In genomic region chr3:119323401-119324107, GRCh38 we compare ENCODE assay signal across 8 cellular contexts. TPM values are rescaled to one million over a fixed set of nuclear protein-coding genes. Genes with fewer than 3 reads are reported as not detected.
A peak's percentile ranks its signal among the peaks of the same experiment; 100 is the strongest.
DNase-seq lines count a peak whose midpoint lies in the region; ATAC-seq and TF ChIP-seq lines count a peak whose summit lies in the region.

No MANE protein-coding gene starts in this region.

- peaks cover 29% of the 10 kb centered on the region for H3K36me3 Mint-ChIP-seq in endothelial cell (ENCODE audit: low read depth, unreplicated experiment)

- TF ChIP-seq CTCF in endothelial cell (IDR thresholded peaks at IDR 0.05; ENCODE audit: unreplicated experiment) (no peak), ovary (IDR thresholded peaks at IDR 0.05) (no peak)

- peaks cover 71% of the 10 kb centered on the region for H3K4me1 Mint-ChIP-seq in endothelial cell (ENCODE audit: unreplicated experiment)

- H3K9me3 ChIP-seq in BLaER1 treated with 17β-estradiol and CSF1 and Interleukin-3, amounts not matched to agents 10 nM and 100 nM (replicated peaks in 1 of 11) = no peaks in the 10 kb centered on the region; a peak in 3 of 22 replicates
- no peaks in the 10 kb centered on the region for H3K9me3 ChIP-seq in ovary

- intact Hi-C loops in ovary (cut with DNase I) = loop anchor here in 1 of 4 donors (2.0 kb wide), 1 partner anchor 23 kb away; no protein-coding TSS in a partner anchor

- peak overlapping the region; percentile 63 to 78 (median 68) for H3K4me3 ChIP-seq in BLaER1 treated with 17β-estradiol and CSF1 and Interleukin-3, amounts not matched to agents 10 nM and 100 nM
- peak overlapping the region; percentile 75 for H3K4me3 ChIP-seq in ovary

- no peaks in the 10 kb centered on the region for H4K20me1 ChIP-seq in BLaER1 treated with 17β-estradiol and CSF1 and Interleukin-3, amounts not matched to agents 10 nM and 100 nM

- WGBS in ovary, 3 donors = 52 to 55% (median 54%) methylated on average over 18 of the region's 18 CpGs

- no peaks in the 10 kb centered on the region for H3K9me3 Mint-ChIP-seq in endothelial cell (ENCODE audit: unreplicated experiment)

- H3K4me1 ChIP-seq in BLaER1 treated with 17β-estradiol and CSF1 and Interleukin-3, amounts not matched to agents 10 nM and 100 nM = peaks cover 22 to 82% (median 36%) of the 10 kb centered on the region in 10 experiments
- H3K4me1 ChIP-seq in ovary (ENCODE audit: insufficient read depth) = peaks cover 7% of the 10 kb centered on the region

- peaks cover 0 to 15% (median 0%) of the 10 kb centered on the region in 11 experiments; a peak in 3 of 22 replicates for H3K36me3 ChIP-seq in BLaER1 treated with 17β-estradiol and CSF1 and Interleukin-3, amounts not matched to agents 10 nM and 100 nM
- no peaks in the 10 kb centered on the region for H3K36me3 ChIP-seq in ovary

- H3K9ac ChIP-seq in BLaER1 treated with 17β-estradiol and CSF1 and Interleukin-3, amounts not matched to agents 10 nM and 100 nM = peak overlapping the region; percentile 89 to 98 (median 92)

- peak overlapping the region; percentile 91 to 99 (median 96); a peak in 21 of 22 replicates for H3K27ac ChIP-seq in BLaER1 treated with 17β-estradiol and CSF1 and Interleukin-3, amounts not matched to agents 10 nM and 100 nM
- H3K27ac ChIP-seq in ovary = peak overlapping the region; percentile 95 to 99

- ATAC-seq in GM19372 (IDR thresholded peaks at IDR 0.05; ENCODE audit: low read depth, unreplicated experiment) = peak; percentile 20
- ATAC-seq in HG03442 (IDR thresholded peaks at IDR 0.05; ENCODE audit: unreplicated experiment) = peak; percentile 25

- H3K27me3 Mint-ChIP-seq in endothelial cell (ENCODE audit: unreplicated experiment) = peaks cover 10% of the 10 kb centered on the region

- TF ChIP-seq POLR2A in ovary (IDR thresholded peaks at IDR 0.05) = no peak

- peak overlapping the region; percentile 77 for H3K4me3 Mint-ChIP-seq in endothelial cell (ENCODE audit: unreplicated experiment)

- TF ChIP-seq EP300 in ovary (IDR thresholded peaks at IDR 0.05) = no peak

- H3K27ac Mint-ChIP-seq in endothelial cell (ENCODE audit: unreplicated experiment) = peak overlapping the region; percentile 98

- no peaks in the 10 kb centered on the region for H3K27me3 ChIP-seq in BLaER1 treated with 17β-estradiol and CSF1 and Interleukin-3, amounts not matched to agents 10 nM and 100 nM
- H3K27me3 ChIP-seq in ovary = no peaks in the 10 kb centered on the region

- peak; percentile 56 for DNase-seq in T-helper 22 cell (ENCODE audit: low read depth)
- DNase-seq in endothelial cell (ENCODE audit: low spot score) = no peak
- DNase-seq in ovary = no peak
- no peak for DNase-seq in H4 (ENCODE audit: low spot score)
- no peak for DNase-seq in NCI-H1694 treated with DMSO at 0.1 percent for 48 hours (lab: John Stamatoyannopoulos, UW)

- H3K4me2 ChIP-seq in BLaER1 treated with 17β-estradiol and CSF1 and Interleukin-3, amounts not matched to agents 10 nM and 100 nM = peak overlapping the region; percentile 86 to 99 (median 95)

RNA-seq across cellular contexts. Expression of gene ARHGAP31, which starts 29.4 kb away (rescaled TPM):
- total RNA-seq in endothelial cell (ENCODE audit: unreplicated experiment) (114 TPM), ovary (10 to 100 TPM in 5 of 7 donors, 1 to 10 TPM in 2; 6.3 to 41.4 (median 21.3) TPM)
- polyA plus RNA-seq in ovary = 10 to 100 TPM in 1 of 2 donors, 1 to 10 TPM in 1; 8.7 to 26.0 TPM
- 4.5 and 6.9 TPM in 2 replicates for total RNA-seq in H4 (2014; rRNA removed; shearing (Covaris generic))
